Comparison of ENCODE assay signal across 8 cellular contexts in genomic region chr2:218285604-218286003, GRCh38. TPM values are rescaled to one million over a fixed set of nuclear protein-coding genes. Genes with fewer than 3 reads are reported as not detected.
DNase-seq lines count a peak whose midpoint lies in the region; ATAC-seq, FAIRE-seq and TF ChIP-seq lines count a peak whose summit lies in the region.

No MANE protein-coding gene starts in this region.

- H3K9ac ChIP-seq in HepG2 (ENCODE audit: insufficient read depth, low read depth, low read length): peak overlapping the region; percentile 18; the same call in 1 of the 2 replicates

- DNase-seq in activated CD4-positive, alpha-beta T cell treated with anti-CD3 and anti-CD28 coated beads, Interleukin-2, amount 10 ng/mL, durations not matched to agents 7 days and 5 days: no peak
- DNase-seq in activated CD4-positive, alpha-beta T cell treated with anti-CD3 and anti-CD28 coated beads for 1 hour: no peak
- DNase-seq in astrocyte of the hippocampus (ENCODE audit: low read depth, low spot score) (peak; percentile 85), HepG2 (ENCODE audit: low spot score) (no peak), thoracic aorta (ENCODE audit: low spot score) (peak; percentile 69), NCI-H2107 (lab: John Stamatoyannopoulos, UW) (no peak), NCI-H510A treated with DMSO at 0.1 percent for 48 hours (lab: John Stamatoyannopoulos, UW) (no peak)

- TF ChIP-seq EP300 in HepG2 (IDR thresholded peaks at IDR 0.05; ENCODE audit: low read depth in 2 of 2, low read length in 2 of 2) (no peak), HepG2 (CRISPR knock-in tag; IDR thresholded peaks at IDR 0.05; ENCODE audit: borderline replicate concordance) (no peak)

- no peak for TF ChIP-seq POLR2A in HepG2 (IDR thresholded peaks at IDR 0.05; ENCODE audit: insufficient read depth in 1 of 2, low read depth in 2 of 2, low read length in 2 of 2)

- H3K36me3 ChIP-seq in HepG2 (replicated peaks in 1 of 2; ENCODE audit: control insufficient read depth in 1 of 2, insufficient read depth in 2 of 2, low read length in 2 of 2) (peaks cover 15 to 30% of the 10 kb centered on the region in 2 experiments), thoracic aorta (peaks cover 12% of the 10 kb centered on the region)

- ATAC-seq in HepG2: no peak
- peak; percentile 18 for ATAC-seq in thoracic aorta (ENCODE audit: insufficient number of reproducible peaks, low FRiP score, low read depth)
- no peak for ATAC-seq in HG03135 (IDR thresholded peaks at IDR 0.05; ENCODE audit: unreplicated experiment)

- in situ Hi-C loops in HepG2 (cut with HindIII; ENCODE audit: extremely low pct_ligation_motif_present, low pct_unique_long_range_greater_than_20kb): no loop called here

- no peaks in the 10 kb centered on the region for H3K9me3 Mint-ChIP-seq in activated CD4-positive, alpha-beta T cell treated with anti-CD3 and anti-CD28 coated beads, Interleukin-2, amount 10 ng/mL, durations not matched to agents 7 days and 5 days

- FAIRE-seq in HepG2 (lab: Jason Lieb, UNC): no peak

- TF ChIP-seq RAD21 in HepG2 (CRISPR knock-in tag; IDR thresholded peaks at IDR 0.05): no peak

- H3K27me3 ChIP-seq in HepG2 (ENCODE audit: control insufficient read depth in 1 of 2, insufficient read depth in 2 of 2, low read length in 2 of 2) (no peaks in the 10 kb centered on the region), thoracic aorta (replicated peaks; ENCODE audit: insufficient read depth) (no peaks in the 10 kb centered on the region)

- H3K79me2 ChIP-seq in HepG2 (ENCODE audit: insufficient read depth, low read length): peaks cover 68% of the 10 kb centered on the region

- H3K4me3 Mint-ChIP-seq in activated CD4-positive, alpha-beta T cell treated with anti-CD3 and anti-CD28 coated beads, Interleukin-2, amount 10 ng/mL, durations not matched to agents 7 days and 5 days: peak overlapping the region; percentile 85

- H2AFZ ChIP-seq in HepG2 (ENCODE audit: low read length): no peak overlapping the region

- H3K4me1 Mint-ChIP-seq in activated CD4-positive, alpha-beta T cell treated with anti-CD3 and anti-CD28 coated beads, Interleukin-2, amount 10 ng/mL, durations not matched to agents 7 days and 5 days: peaks cover 74% of the 10 kb centered on the region

- H3K4me3 ChIP-seq in HepG2 (replicated peaks in 1 of 3; ENCODE audit: insufficient read depth in 1 of 3, low read depth in 2 of 3, low read length in 3 of 3) (no peak overlapping the region), thoracic aorta (peak overlapping the region; percentile 63)

- H3K27ac Mint-ChIP-seq in activated CD4-positive, alpha-beta T cell treated with anti-CD3 and anti-CD28 coated beads, Interleukin-2, amount 10 ng/mL, durations not matched to agents 7 days and 5 days: peak overlapping the region; percentile 88

- intact Hi-C loops in HepG2 (cut with micrococcal nuclease; ENCODE audit: unreplicated experiment): no loop called here

- CTCF ChIA-PET in activated CD4-positive, alpha-beta T cell treated with anti-CD3 and anti-CD28 coated beads, Interleukin-2, amount 10 ng/mL, durations not matched to agents 7 days and 5 days (lab: Charles Lee): interaction anchor here (0.6 to 7.8 kb wide), 9 partner anchors 10 to 366 kb away, joined by 4 to 113 read pairs (median 7); partner anchors contain the start of genes AAMP, CATIP and PNKD
- CTCF ChIA-PET in HepG2 (lab: Yijun Ruan, JAX; ENCODE audit: low intra/inter-chr PET ratio, low total read pairs): no interaction called here

- peak overlapping the region; percentile 67; the same call in 1 of the 2 replicates for H3K4me2 ChIP-seq in HepG2 (ENCODE audit: low read depth, low read length)

- H3K27ac ChIP-seq in HepG2 (ENCODE audit: extremely low read length, insufficient read depth, low read length): peak overlapping the region; percentile 64
- peak overlapping the region; percentile 98 to 99 for H3K27ac ChIP-seq in thoracic aorta

- BruUV-seq in HepG2 (replicated peaks; lab: Mats Ljungman, UMichigan): no TSS peak

- peaks cover 64% of the 10 kb centered on the region for H4K20me1 ChIP-seq in HepG2 (ENCODE audit: insufficient read depth, low read length)

- POLR2A ChIA-PET in activated CD4-positive, alpha-beta T cell treated with anti-CD3 and anti-CD28 coated beads, Interleukin-2, amount 10 ng/mL, durations not matched to agents 7 days and 5 days (lab: Charles Lee): no interaction called here
- POLR2A ChIA-PET in HepG2 (lab: Yijun Ruan, JAX): interaction anchor here (0.8 to 6.7 kb wide), 4 partner anchors 12 to 112 kb away, joined by 7 to 121 read pairs (median 14); partner anchors contain the start of genes AAMP and PNKD

- H3K4me1 ChIP-seq in HepG2 (ENCODE audit: insufficient read depth, low read length) (peaks cover 71% of the 10 kb centered on the region), thoracic aorta (ENCODE audit: control insufficient read depth in 1 of 2, low read depth in 2 of 2) (peaks cover 79 to 94% of the 10 kb centered on the region in 2 donors)

- WGBS in HepG2 (ENCODE audit: low lambda C conversion rate): 93% methylated on average over 6 of the region's 6 CpGs

- TF ChIP-seq CTCF in HepG2 (CRISPR knock-in tag; IDR thresholded peaks at IDR 0.05) (no peak), thoracic aorta (IDR thresholded peaks at IDR 0.05) (no peak)

- no peaks in the 10 kb centered on the region for H3K9me3 ChIP-seq in HepG2 (ENCODE audit: low read length)
- no peaks in the 10 kb centered on the region for H3K9me3 ChIP-seq in thoracic aorta

- H3K27me3 Mint-ChIP-seq in activated CD4-positive, alpha-beta T cell treated with anti-CD3 and anti-CD28 coated beads, Interleukin-2, amount 10 ng/mL, durations not matched to agents 7 days and 5 days: no peaks in the 10 kb centered on the region

- H3K36me3 Mint-ChIP-seq in activated CD4-positive, alpha-beta T cell treated with anti-CD3 and anti-CD28 coated beads, Interleukin-2, amount 10 ng/mL, durations not matched to agents 7 days and 5 days (ENCODE audit: low read depth): peaks cover 45% of the 10 kb centered on the region

RNA-seq across cellular contexts. Expression of gene TMBIM1, which starts 6.7 kb away (rescaled TPM):
- 100 to 1,000 TPM in 1 of 2 experiments, 10 to 100 TPM in 1; 99.3 to 101 TPM for total RNA-seq in activated CD4-positive, alpha-beta T cell treated with anti-CD3 and anti-CD28 coated beads, Interleukin-2, amount 10 ng/mL, durations not matched to agents 7 days and 5 days
- 69.7 and 139 TPM in 2 replicates for total RNA-seq in HepG2 (2016; rRNA removed; fragmentation: Illumina TruSeq; extraction: Trizol)
- total RNA-seq in HepG2 (2016; cell fraction: cytosol; rRNA removed; fragmentation: Illumina TruSeq; extraction: Trizol; ENCODE audit: low read depth): 37.2 and 38.6 TPM in 2 replicates
- total RNA-seq in HepG2 (2016; cell fraction: insoluble cytoplasmic fraction; rRNA removed; fragmentation: Illumina TruSeq; extraction: Trizol): 57.8 and 142 TPM in 2 replicates
- total RNA-seq in HepG2 (2016; cell fraction: membrane; rRNA removed; fragmentation: Illumina TruSeq; extraction: Trizol): 88.3 and 90.4 TPM in 2 replicates
- total RNA-seq in HepG2 (2016; cell fraction: nucleus; rRNA removed; fragmentation: Illumina TruSeq; extraction: Trizol): 108 and 128 TPM in 2 replicates
- polyA plus RNA-seq in HepG2 (2011; rRNA removed): 127 and 181 TPM in 2 replicates
- 146 and 187 TPM in 2 replicates for polyA plus RNA-seq in HepG2 (2011; cell fraction: cytosol; rRNA removed)
- polyA plus RNA-seq in HepG2 (2011; cell fraction: nucleus; rRNA removed): 207 and 243 TPM in 2 replicates
- 254 and 390 TPM in 2 replicates for polyA plus RNA-seq in HepG2 (2012)
- 33.9 and 35.7 TPM in 2 replicates for polyA plus RNA-seq in HepG2 (2016; cell fraction: cytosol; fragmentation: Illumina TruSeq; extraction: Trizol; ENCODE audit: low read depth)
- 56.2 and 61.3 TPM in 2 replicates for polyA plus RNA-seq in HepG2 (2016; cell fraction: insoluble cytoplasmic fraction; fragmentation: Illumina TruSeq; extraction: Trizol; ENCODE audit: low read depth)
- 62.1 and 66.4 TPM in 2 replicates for polyA plus RNA-seq in HepG2 (2016; cell fraction: membrane; fragmentation: Illumina TruSeq; extraction: Trizol; ENCODE audit: low read depth)
- polyA plus RNA-seq in HepG2 (2016; cell fraction: nucleus; fragmentation: Illumina TruSeq; extraction: Trizol; ENCODE audit: insufficient read depth, low read depth): 152 and 156 TPM in 2 replicates
- 19.4 and 315 TPM in 2 replicates for polyA minus RNA-seq in HepG2 (2011; rRNA and poly(A)+ RNA removed; ENCODE audit: low replicate concordance)
- 88.2 and 133 TPM in 2 replicates for polyA minus RNA-seq in HepG2 (2011; cell fraction: cytosol; rRNA and poly(A)+ RNA removed)
- 37.2 and 64.6 TPM in 2 replicates for polyA minus RNA-seq in HepG2 (2011; cell fraction: nucleus; rRNA and poly(A)+ RNA removed)
- 100 to 1,000 TPM; 324 to 369 TPM for total RNA-seq in thoracic aorta

RNA-seq across cellular contexts. Expression of gene PNKD, which starts 15.3 kb away (rescaled TPM):
- 10 to 100 TPM; 34.0 to 39.1 TPM for total RNA-seq in activated CD4-positive, alpha-beta T cell treated with anti-CD3 and anti-CD28 coated beads, Interleukin-2, amount 10 ng/mL, durations not matched to agents 7 days and 5 days
- total RNA-seq in HepG2 (2016; rRNA removed; fragmentation: Illumina TruSeq; extraction: Trizol) (50.0 and 55.9 TPM in 2 replicates), thoracic aorta (10 to 100 TPM; 19.4 to 38.4 TPM)
- total RNA-seq in HepG2 (2016; cell fraction: cytosol; rRNA removed; fragmentation: Illumina TruSeq; extraction: Trizol; ENCODE audit: low read depth): 21.6 and 27.3 TPM in 2 replicates
- 48.3 and 59.8 TPM in 2 replicates for total RNA-seq in HepG2 (2016; cell fraction: insoluble cytoplasmic fraction; rRNA removed; fragmentation: Illumina TruSeq; extraction: Trizol)
- 30.6 and 30.7 TPM in 2 replicates for total RNA-seq in HepG2 (2016; cell fraction: membrane; rRNA removed; fragmentation: Illumina TruSeq; extraction: Trizol)
- 34.2 and 39.5 TPM in 2 replicates for total RNA-seq in HepG2 (2016; cell fraction: nucleus; rRNA removed; fragmentation: Illumina TruSeq; extraction: Trizol)
- polyA plus RNA-seq in HepG2 (2011; rRNA removed): 78.0 and 80.4 TPM in 2 replicates
- polyA plus RNA-seq in HepG2 (2011; cell fraction: cytosol; rRNA removed): 48.4 and 76.6 TPM in 2 replicates
- 76.3 and 77.5 TPM in 2 replicates for polyA plus RNA-seq in HepG2 (2011; cell fraction: nucleus; rRNA removed)
- polyA plus RNA-seq in HepG2 (2012): 59.5 and 60.9 TPM in 2 replicates
- polyA plus RNA-seq in HepG2 (2016; cell fraction: cytosol; fragmentation: Illumina TruSeq; extraction: Trizol; ENCODE audit: low read depth): 24.9 and 29.3 TPM in 2 replicates
- 58.0 and 59.1 TPM in 2 replicates for polyA plus RNA-seq in HepG2 (2016; cell fraction: insoluble cytoplasmic fraction; fragmentation: Illumina TruSeq; extraction: Trizol; ENCODE audit: low read depth)
- 31.6 and 35.4 TPM in 2 replicates for polyA plus RNA-seq in HepG2 (2016; cell fraction: membrane; fragmentation: Illumina TruSeq; extraction: Trizol; ENCODE audit: low read depth)
- polyA plus RNA-seq in HepG2 (2016; cell fraction: nucleus; fragmentation: Illumina TruSeq; extraction: Trizol; ENCODE audit: insufficient read depth, low read depth): 73.5 and 80.9 TPM in 2 replicates
- polyA minus RNA-seq in HepG2 (2011; rRNA and poly(A)+ RNA removed; ENCODE audit: low replicate concordance): 33.3 and 44.2 TPM in 2 replicates
- polyA minus RNA-seq in HepG2 (2011; cell fraction: cytosol; rRNA and poly(A)+ RNA removed): 15.5 and 20.7 TPM in 2 replicates
- polyA minus RNA-seq in HepG2 (2011; cell fraction: nucleus; rRNA and poly(A)+ RNA removed): 9.7 and 10.9 TPM in 2 replicates

RNA-seq across cellular contexts. Expression of gene AAMP, which starts 15.7 kb away (rescaled TPM):
- 10 to 100 TPM; 42.3 to 51.1 TPM for total RNA-seq in activated CD4-positive, alpha-beta T cell treated with anti-CD3 and anti-CD28 coated beads, Interleukin-2, amount 10 ng/mL, durations not matched to agents 7 days and 5 days
- total RNA-seq in HepG2 (2016; rRNA removed; fragmentation: Illumina TruSeq; extraction: Trizol) (186 and 241 TPM in 2 replicates), thoracic aorta (10 to 100 TPM; 95.9 to 97.5 TPM)
- total RNA-seq in HepG2 (2016; cell fraction: cytosol; rRNA removed; fragmentation: Illumina TruSeq; extraction: Trizol; ENCODE audit: low read depth): 26.6 and 29.2 TPM in 2 replicates
- total RNA-seq in HepG2 (2016; cell fraction: insoluble cytoplasmic fraction; rRNA removed; fragmentation: Illumina TruSeq; extraction: Trizol): 202 and 247 TPM in 2 replicates
- total RNA-seq in HepG2 (2016; cell fraction: membrane; rRNA removed; fragmentation: Illumina TruSeq; extraction: Trizol): 56.8 and 59.3 TPM in 2 replicates
- 85.4 and 91.7 TPM in 2 replicates for total RNA-seq in HepG2 (2016; cell fraction: nucleus; rRNA removed; fragmentation: Illumina TruSeq; extraction: Trizol)
- polyA plus RNA-seq in HepG2 (2011; rRNA removed): 110 and 119 TPM in 2 replicates
- polyA plus RNA-seq in HepG2 (2011; cell fraction: cytosol; rRNA removed): 138 and 202 TPM in 2 replicates
- 161 and 181 TPM in 2 replicates for polyA plus RNA-seq in HepG2 (2011; cell fraction: nucleus; rRNA removed)
- 99.2 and 104 TPM in 2 replicates for polyA plus RNA-seq in HepG2 (2012)
- 13.9 and 16.0 TPM in 2 replicates for polyA plus RNA-seq in HepG2 (2016; cell fraction: cytosol; fragmentation: Illumina TruSeq; extraction: Trizol; ENCODE audit: low read depth)
- polyA plus RNA-seq in HepG2 (2016; cell fraction: insoluble cytoplasmic fraction; fragmentation: Illumina TruSeq; extraction: Trizol; ENCODE audit: low read depth): 224 and 231 TPM in 2 replicates
- 30.9 and 33.2 TPM in 2 replicates for polyA plus RNA-seq in HepG2 (2016; cell fraction: membrane; fragmentation: Illumina TruSeq; extraction: Trizol; ENCODE audit: low read depth)
- 127 and 131 TPM in 2 replicates for polyA plus RNA-seq in HepG2 (2016; cell fraction: nucleus; fragmentation: Illumina TruSeq; extraction: Trizol; ENCODE audit: insufficient read depth, low read depth)
- polyA minus RNA-seq in HepG2 (2011; rRNA and poly(A)+ RNA removed; ENCODE audit: low replicate concordance): 41.5 and 143 TPM in 2 replicates
- 58.2 and 63.3 TPM in 2 replicates for polyA minus RNA-seq in HepG2 (2011; cell fraction: cytosol; rRNA and poly(A)+ RNA removed)
- 39.9 and 43.6 TPM in 2 replicates for polyA minus RNA-seq in HepG2 (2011; cell fraction: nucleus; rRNA and poly(A)+ RNA removed)

RNA-seq across cellular contexts. Expression of gene GPBAR1, which starts 24.8 kb away (rescaled TPM):
- total RNA-seq in activated CD4-positive, alpha-beta T cell treated with anti-CD3 and anti-CD28 coated beads, Interleukin-2, amount 10 ng/mL, durations not matched to agents 7 days and 5 days: 1 to 10 TPM; 1.0 to 1.2 TPM
- total RNA-seq in HepG2 (2016; rRNA removed; fragmentation: Illumina TruSeq; extraction: Trizol) (0.09 TPM in 1 of 2 replicates, not detected in the other), thoracic aorta (1 to 10 TPM; 3.5 to 4.2 TPM)
- not detected in 2 replicates for total RNA-seq in HepG2 (2016; cell fraction: cytosol; rRNA removed; fragmentation: Illumina TruSeq; extraction: Trizol; ENCODE audit: low read depth)
- 0.15 TPM in 1 of 2 replicates, not detected in the other for total RNA-seq in HepG2 (2016; cell fraction: insoluble cytoplasmic fraction; rRNA removed; fragmentation: Illumina TruSeq; extraction: Trizol)
- 0.17 TPM in 1 of 2 replicates, not detected in the other for total RNA-seq in HepG2 (2016; cell fraction: membrane; rRNA removed; fragmentation: Illumina TruSeq; extraction: Trizol)
- 0.25 and 0.38 TPM in 2 replicates for total RNA-seq in HepG2 (2016; cell fraction: nucleus; rRNA removed; fragmentation: Illumina TruSeq; extraction: Trizol)
- 0.05 and 0.09 TPM in 2 replicates for polyA plus RNA-seq in HepG2 (2011; rRNA removed)
- polyA plus RNA-seq in HepG2 (2011; cell fraction: cytosol; rRNA removed): 0.05 and 0.12 TPM in 2 replicates
- polyA plus RNA-seq in HepG2 (2011; cell fraction: nucleus; rRNA removed): 0.45 and 0.68 TPM in 2 replicates
- 0.09 and 0.11 TPM in 2 replicates for polyA plus RNA-seq in HepG2 (2012)
- 0.08 and 0.22 TPM in 2 replicates for polyA plus RNA-seq in HepG2 (2016; cell fraction: cytosol; fragmentation: Illumina TruSeq; extraction: Trizol; ENCODE audit: low read depth)
- 0.16 TPM in 1 of 2 replicates, not detected in the other for polyA plus RNA-seq in HepG2 (2016; cell fraction: insoluble cytoplasmic fraction; fragmentation: Illumina TruSeq; extraction: Trizol; ENCODE audit: low read depth)
- 0.22 and 0.27 TPM in 2 replicates for polyA plus RNA-seq in HepG2 (2016; cell fraction: membrane; fragmentation: Illumina TruSeq; extraction: Trizol; ENCODE audit: low read depth)
- not detected in 2 replicates for polyA plus RNA-seq in HepG2 (2016; cell fraction: nucleus; fragmentation: Illumina TruSeq; extraction: Trizol; ENCODE audit: insufficient read depth, low read depth)
- polyA minus RNA-seq in HepG2 (2011; rRNA and poly(A)+ RNA removed; ENCODE audit: low replicate concordance): 0.12 and 1.2 TPM in 2 replicates
- polyA minus RNA-seq in HepG2 (2011; cell fraction: cytosol; rRNA and poly(A)+ RNA removed): not detected in 2 replicates
- 1.2 and 1.5 TPM in 2 replicates for polyA minus RNA-seq in HepG2 (2011; cell fraction: nucleus; rRNA and poly(A)+ RNA removed)

Comparison
In these comparisons a context has a peak if more than half of its experiments do, and no peak if none do; other contexts are left out.
1. DNase-seq: peak in astrocyte of the hippocampus (single experiment) and thoracic aorta (single experiment); none in activated CD4-positive, alpha-beta T cell treated with anti-CD3 and anti-CD28 coated beads, Interleukin-2, amount 10 ng/mL, durations not matched to agents 7 days and 5 days (single experiment), activated CD4-positive, alpha-beta T cell treated with anti-CD3 and anti-CD28 coated beads for 1 hour (single experiment), HepG2 (single experiment), NCI-H2107 (single experiment) and NCI-H510A treated with DMSO at 0.1 percent for 48 hours (single experiment).